Comparison of ENCODE assay signal across 16 cellular contexts in the genomic region with DNA sequence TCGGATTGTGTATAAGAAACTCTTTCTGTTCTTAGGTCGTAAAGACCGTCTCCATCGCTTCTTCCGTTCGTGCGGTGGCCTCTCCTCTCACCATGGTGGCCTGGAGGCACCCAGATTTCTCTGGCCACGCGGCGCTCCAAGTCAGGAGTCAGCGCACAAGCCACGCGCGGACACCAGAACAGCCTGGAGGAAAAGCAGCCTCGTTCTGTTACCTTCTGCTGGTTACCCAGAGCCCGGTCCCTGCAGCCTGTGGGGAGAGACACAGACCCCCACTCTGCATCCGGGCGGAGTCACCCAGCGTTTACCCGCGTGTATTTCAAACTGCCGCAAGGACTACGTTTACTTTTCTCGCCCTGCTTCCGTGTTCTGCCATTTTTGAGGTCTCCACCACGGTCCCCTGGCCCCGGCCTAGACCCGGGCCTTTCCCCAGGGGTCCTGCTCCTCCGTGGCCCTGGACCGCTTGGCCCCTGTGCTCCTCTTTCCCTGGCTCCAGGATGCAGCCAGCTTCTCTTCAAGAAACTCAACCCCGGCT.
A peak's percentile ranks its signal among the peaks of the same experiment; 100 is the strongest.
DNase-seq lines count a peak whose midpoint lies in the region; ATAC-seq and TF ChIP-seq lines count a peak whose summit lies in the region.
"Had no signal": no experiment of that assay in that cellular context is flagged by ENCODE, and none has a peak within 500 bp of the region (broad histone marks: within the 10 kb centered on the region; RNA-seq: fewer than 3 reads in every experiment).

No MANE protein-coding gene starts in this region.

- H3K9ac ChIP-seq in adipocyte (ENCODE audit: low read length): peak overlapping the region; percentile 57
- no peak overlapping the region for H3K9ac ChIP-seq in subcutaneous abdominal adipose tissue (ENCODE audit: low read length in 5 of 5)

- H3K4me1 ChIP-seq in adipocyte (ENCODE audit: control insufficient read depth, insufficient read depth, low read length): no peaks in the 10 kb centered on the region
- peaks cover 0 to 8% (median 0%) of the 10 kb centered on the region in 5 donors for H3K4me1 ChIP-seq in subcutaneous abdominal adipose tissue (ENCODE audit: control insufficient read depth in 5 of 5, insufficient read depth in 5 of 5, low read length in 5 of 5)

- no peaks in the 10 kb centered on the region for H3K36me3 Mint-ChIP-seq in activated CD4-positive, alpha-beta T cell treated with anti-CD3 and anti-CD28 coated beads, Interleukin-2, amount 10 ng/mL, durations not matched to agents 24 days and 14 days (ENCODE audit: low read depth)
- H3K36me3 Mint-ChIP-seq in type B pancreatic cell: no peaks in the 10 kb centered on the region

- peak overlapping the region; percentile 88 for H3K4me3 Mint-ChIP-seq in activated CD4-positive, alpha-beta T cell treated with anti-CD3 and anti-CD28 coated beads, Interleukin-2, amount 10 ng/mL, durations not matched to agents 24 days and 14 days
- H3K4me3 Mint-ChIP-seq in type B pancreatic cell: no peak overlapping the region

- H3K4me1 Mint-ChIP-seq in activated CD4-positive, alpha-beta T cell treated with anti-CD3 and anti-CD28 coated beads, Interleukin-2, amount 10 ng/mL, durations not matched to agents 24 days and 14 days: no peaks in the 10 kb centered on the region
- H3K4me1 Mint-ChIP-seq in type B pancreatic cell (ENCODE audit: unreplicated experiment): no peaks in the 10 kb centered on the region

- no peaks in the 10 kb centered on the region for H3K27me3 Mint-ChIP-seq in activated CD4-positive, alpha-beta T cell treated with anti-CD3 and anti-CD28 coated beads, Interleukin-2, amount 10 ng/mL, durations not matched to agents 24 days and 14 days
- H3K27me3 Mint-ChIP-seq in type B pancreatic cell: peaks cover 35% of the 10 kb centered on the region

- H3K36me3 ChIP-seq in adipocyte (ENCODE audit: control insufficient read depth, insufficient read depth, low read length, severe bottlenecking) (no peaks in the 10 kb centered on the region), subcutaneous abdominal adipose tissue (ENCODE audit: control insufficient read depth in 5 of 5, insufficient read depth in 5 of 5, low read length in 5 of 5) (no peaks in the 10 kb centered on the region)

- no peak for TF ChIP-seq CTCF in type B pancreatic cell (conservative IDR thresholded peaks at IDR 0.05)

- no peaks in the 10 kb centered on the region for H3K9me3 ChIP-seq in adipocyte (ENCODE audit: control insufficient read depth, low read length)
- H3K9me3 ChIP-seq in subcutaneous abdominal adipose tissue (ENCODE audit: control insufficient read depth in 5 of 5, low read length in 5 of 5): no peaks in the 10 kb centered on the region

- no peaks in the 10 kb centered on the region for H3K9me3 Mint-ChIP-seq in activated CD4-positive, alpha-beta T cell treated with anti-CD3 and anti-CD28 coated beads, Interleukin-2, amount 10 ng/mL, durations not matched to agents 24 days and 14 days
- no peaks in the 10 kb centered on the region for H3K9me3 Mint-ChIP-seq in type B pancreatic cell
- H3K9me3 Mint-ChIP-seq: effector memory CD8-positive, alpha-beta T cell had no signal

- no peak for DNase-seq in activated CD4-positive, alpha-beta T cell treated with anti-CD3 and anti-CD28 coated beads, Interleukin-2, amount 10 ng/mL, durations not matched to agents 24 days and 14 days
- DNase-seq in activated CD4-positive, alpha-beta T cell treated with anti-CD3 and anti-CD28 coated beads, Interleukin-2, amount 50 U/mL, for 1 hour: no peak
- DNase-seq in adipocyte (ENCODE audit: low read depth): no peak
- peak; percentile 82 for DNase-seq in mesenteric fat pad (ENCODE audit: low spot score)
- no peak for DNase-seq in type B pancreatic cell (ENCODE audit: extremely low spot score, unreplicated experiment)
- DNase-seq in stimulated activated CD4-positive, alpha-beta T cell treated with anti-CD3 and anti-CD28 coated beads, Interleukin-15, amount 100 ng/mL, for 24 hours: no peak
- DNase-seq: 8988T, GOT3, mammary epithelial cell, NCI-H1105, NCI-H524 treated with DMSO at 0.1 percent for 48 hours, RPMI8226, trophoblast cell had no signal

- intact Hi-C loops in activated CD4-positive, alpha-beta T cell treated with anti-CD3 and anti-CD28 coated beads, Interleukin-2, amount 10 ng/mL, durations not matched to agents 24 days and 14 days (cut with micrococcal nuclease): no loop called here

- H3K4me3 ChIP-seq in adipocyte (ENCODE audit: low read length): peak overlapping the region; percentile 76
- peak overlapping the region in 4 of 5 donors; percentile 52 to 64 (median 63) for H3K4me3 ChIP-seq in subcutaneous abdominal adipose tissue (ENCODE audit: low read depth in 1 of 5, low read length in 5 of 5)

- peaks cover 3% of the 10 kb centered on the region for H3K27me3 ChIP-seq in adipocyte (replicated peaks; ENCODE audit: control insufficient read depth, insufficient read depth, low read length)
- H3K27me3 ChIP-seq in subcutaneous abdominal adipose tissue (ENCODE audit: control insufficient read depth in 5 of 5, insufficient read depth in 4 of 5, low read length in 5 of 5): peaks cover 0 to 23% (median 13%) of the 10 kb centered on the region in 5 donors

- no peak for ATAC-seq in HG03135 (IDR thresholded peaks at IDR 0.05; ENCODE audit: unreplicated experiment)

- peak overlapping the region; percentile 45 for H3K27ac Mint-ChIP-seq in activated CD4-positive, alpha-beta T cell treated with anti-CD3 and anti-CD28 coated beads, Interleukin-2, amount 10 ng/mL, durations not matched to agents 24 days and 14 days
- H3K27ac Mint-ChIP-seq in type B pancreatic cell: no peak overlapping the region

- no peak overlapping the region for H3K27ac ChIP-seq in subcutaneous abdominal adipose tissue (ENCODE audit: low read depth, low read length)
